Comparison of ENCODE assay signal across 8 cellular contexts in genomic region chr3:107598926-107599754, GRCh38.
DNase-seq lines count a peak whose midpoint lies in the region; ATAC-seq and TF ChIP-seq lines count a peak whose summit lies in the region.

No MANE protein-coding gene starts in this region.

- DNase-seq in NCI-H2227 (lab: John Stamatoyannopoulos, UW; ENCODE audit: unreplicated experiment) (peak; percentile 14), epithelial cell of proximal tubule (ENCODE audit: low read depth) (peak; percentile 51), PC-9 (no peak)
- peak; percentile 3 for DNase-seq in activated CD8-positive, alpha-beta memory T cell treated with anti-CD3 and anti-CD28 coated beads, Interleukin-2, amount 50 U/mL, for 24 hours (ENCODE audit: extremely low read depth)

- no peaks in the 10 kb centered on the region for H3K79me2 ChIP-seq in PC-9 (ENCODE audit: low read depth)

- peak; percentile 94 for ATAC-seq in GM18508 (IDR thresholded peaks at IDR 0.05; ENCODE audit: insufficient read depth, unreplicated experiment)
- peak; percentile 93 for ATAC-seq in HG02763 (IDR thresholded peaks at IDR 0.05; ENCODE audit: unreplicated experiment)

- H3K9me3 ChIP-seq in mucosa of rectum (ENCODE audit: control insufficient read depth in 2 of 2, low read length in 2 of 2) (no peaks in the 10 kb centered on the region), stomach smooth muscle (ENCODE audit: control insufficient read depth in 2 of 2, low read length in 2 of 2) (no peaks in the 10 kb centered on the region), PC-9 (ENCODE audit: insufficient read depth, low read depth) (no peaks in the 10 kb centered on the region)

- no peaks in the 10 kb centered on the region for H3K9me2 ChIP-seq in PC-9 (ENCODE audit: insufficient read depth)

- peak overlapping the region; percentile 53 to 73 for H3K27ac ChIP-seq in mucosa of rectum (ENCODE audit: low read depth in 2 of 2, low read length in 2 of 2)
- peak overlapping the region; percentile 46 for H3K27ac ChIP-seq in stomach smooth muscle (ENCODE audit: low read length)
- H3K27ac ChIP-seq in PC-9 = no peak overlapping the region

- CTCF ChIA-PET in PC-9 (lab: Charles Lee) = no interaction called here

- peak overlapping the region; percentile 53 for H3K4me3 ChIP-seq in epithelial cell of proximal tubule (ENCODE audit: low read depth, low read length)
- H3K4me3 ChIP-seq in mucosa of rectum (ENCODE audit: low read length in 2 of 2) = peak overlapping the region; percentile 53 to 70
- H3K4me3 ChIP-seq in stomach smooth muscle (ENCODE audit: low read length in 2 of 2) = peak overlapping the region; percentile 54 to 65
- no peak overlapping the region for H3K4me3 ChIP-seq in PC-9

- H2AFZ ChIP-seq in PC-9 = no peak overlapping the region

- TF ChIP-seq CTCF in epithelial cell of proximal tubule (conservative IDR thresholded peaks at IDR 0.05; ENCODE audit: low read depth, low read length) = no peak
- TF ChIP-seq CTCF in PC-9 (conservative IDR thresholded peaks at IDR 0.05) = no peak

- POLR2A ChIA-PET in PC-9 (lab: Charles Lee; ENCODE audit: unreplicated experiment) = interaction anchor here (0.6 kb wide), 2 partner anchors 74 to 602 kb away, joined by 4 read pairs; no protein-coding TSS in a partner anchor

- intact Hi-C loops in PC-9 (cut with micrococcal nuclease; ENCODE audit: unreplicated experiment) = no loop called here

- H3K4me2 ChIP-seq in PC-9 = no peak overlapping the region

- H3K36me3 ChIP-seq in mucosa of rectum (ENCODE audit: control insufficient read depth in 2 of 2, insufficient read depth in 2 of 2, low read length in 2 of 2) (no peaks in the 10 kb centered on the region), stomach smooth muscle (ENCODE audit: control insufficient read depth in 2 of 2, insufficient read depth in 2 of 2, low read length in 2 of 2) (no peaks in the 10 kb centered on the region), PC-9 (ENCODE audit: low read depth) (no peaks in the 10 kb centered on the region)

- no TSS peak for BruUV-seq in PC-9 (replicated peaks; lab: Mats Ljungman, UMichigan)

- no peaks in the 10 kb centered on the region; the same call in 1 of the 2 replicates for H4K20me1 ChIP-seq in PC-9 (ENCODE audit: insufficient read depth)

- no peaks in the 10 kb centered on the region for H3K27me3 ChIP-seq in mucosa of rectum (ENCODE audit: control insufficient read depth in 2 of 2, insufficient read depth in 2 of 2, low read length in 2 of 2)
- no peaks in the 10 kb centered on the region for H3K27me3 ChIP-seq in stomach smooth muscle (ENCODE audit: control insufficient read depth in 1 of 2, insufficient read depth in 2 of 2, low read length in 2 of 2)
- no peaks in the 10 kb centered on the region for H3K27me3 ChIP-seq in PC-9 (ENCODE audit: insufficient read depth, low read depth)

- H3K9ac ChIP-seq in mucosa of rectum (ENCODE audit: low read depth in 1 of 2, low read length in 2 of 2) (peak overlapping the region; percentile 56 to 61), stomach smooth muscle (ENCODE audit: low read length in 2 of 2) (peak overlapping the region; percentile 60 to 66)

- no peaks in the 10 kb centered on the region for H3F3A ChIP-seq in PC-9 (ENCODE audit: insufficient read depth, low read depth)

- H3K4me1 ChIP-seq in mucosa of rectum (ENCODE audit: control insufficient read depth in 2 of 2, insufficient read depth in 2 of 2, low read length in 2 of 2) (peaks cover 5 to 8% of the 10 kb centered on the region in 2 donors), stomach smooth muscle (ENCODE audit: control insufficient read depth, insufficient read depth, low read length) (peaks cover 1% of the 10 kb centered on the region), PC-9 (replicated peaks; ENCODE audit: insufficient read depth) (no peaks in the 10 kb centered on the region)

Comparison
In these comparisons a context has a peak if more than half of its experiments do, and no peak if none do; other contexts are left out.
1. DNase-seq: peak in NCI-H2227 (single experiment), activated CD8-positive, alpha-beta memory T cell treated with anti-CD3 and anti-CD28 coated beads, Interleukin-2, amount 50 U/mL, for 24 hours (single experiment) and epithelial cell of proximal tubule (single experiment); none in PC-9 (0 of 2).